In the genomic region with DNA sequence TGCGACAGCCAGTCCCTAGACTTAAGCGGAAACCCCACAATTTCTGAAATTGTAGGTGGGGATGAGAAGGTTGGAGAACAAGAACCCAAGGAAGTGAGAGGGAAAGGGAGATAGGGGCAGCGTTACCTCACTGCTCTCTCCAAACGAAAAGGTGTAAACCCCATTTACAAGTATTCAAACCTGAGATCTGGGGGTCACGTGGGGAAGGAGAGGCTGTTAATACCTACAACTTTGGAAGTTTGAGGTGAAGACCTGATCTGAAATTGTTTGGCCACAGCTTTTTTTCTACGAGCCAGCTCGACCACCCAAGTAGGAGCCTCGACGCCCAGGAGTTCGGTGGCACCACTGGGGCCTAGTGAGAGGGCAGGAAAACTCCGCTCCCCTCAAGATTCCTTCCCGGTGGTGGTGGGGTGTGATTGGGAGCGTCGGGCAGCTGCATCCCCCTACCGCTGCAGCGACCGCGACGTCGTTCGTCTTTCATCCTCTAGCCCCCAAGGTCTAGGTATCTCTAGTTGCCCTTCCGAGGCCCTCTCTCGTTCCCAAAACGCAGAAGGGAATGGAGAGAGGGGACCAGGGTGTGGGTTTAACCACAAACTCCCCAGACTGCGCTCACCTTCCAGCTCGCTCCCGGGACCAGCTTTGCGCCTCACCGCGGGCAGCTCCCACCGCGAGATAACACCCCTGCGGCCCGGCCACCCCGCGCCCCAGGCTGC, we compare ENCODE assay signal across 1 cellular context.
A peak's percentile ranks its signal among the peaks of the same experiment; 100 is the strongest.
TF ChIP-seq lines count a peak whose summit lies in the region.

No MANE protein-coding gene starts in this region.

TF ChIP-seq in HepG2, 621 proteins besides CTCF, POLR2A, EP300 and RAD21 (continued from another document):
- no peak for TF ChIP-seq YY1 (IDR thresholded peaks at IDR 0.05; ENCODE audit: insufficient read depth, insufficient replicate concordance, low read depth, low read length)
- no peak for TF ChIP-seq SRSF9 (IDR thresholded peaks at IDR 0.05; ENCODE audit: borderline replicate concordance, insufficient read depth, low read depth, low read length, poor library complexity, severe bottlenecking)
- 0 out of 2 replicates have a peak, but pooled peaks have one; percentile 7 for TF ChIP-seq ZFY (CRISPR knock-in tag; IDR thresholded peaks at IDR 0.05)
- TF ChIP-seq, protein P1, sequence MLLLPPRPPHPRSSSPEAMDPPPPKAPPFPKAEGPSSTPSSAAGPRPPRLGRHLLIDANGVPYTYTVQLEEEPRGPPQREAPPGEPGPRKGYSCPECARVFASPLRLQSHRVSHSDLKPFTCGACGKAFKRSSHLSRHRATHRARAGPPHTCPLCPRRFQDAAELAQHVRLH (CRISPR knock-in tag; IDR thresholded peaks at IDR 0.05; ENCODE audit: borderline replicate concordance, low read depth) = no peak
- TF ChIP-seq, protein P2, sequence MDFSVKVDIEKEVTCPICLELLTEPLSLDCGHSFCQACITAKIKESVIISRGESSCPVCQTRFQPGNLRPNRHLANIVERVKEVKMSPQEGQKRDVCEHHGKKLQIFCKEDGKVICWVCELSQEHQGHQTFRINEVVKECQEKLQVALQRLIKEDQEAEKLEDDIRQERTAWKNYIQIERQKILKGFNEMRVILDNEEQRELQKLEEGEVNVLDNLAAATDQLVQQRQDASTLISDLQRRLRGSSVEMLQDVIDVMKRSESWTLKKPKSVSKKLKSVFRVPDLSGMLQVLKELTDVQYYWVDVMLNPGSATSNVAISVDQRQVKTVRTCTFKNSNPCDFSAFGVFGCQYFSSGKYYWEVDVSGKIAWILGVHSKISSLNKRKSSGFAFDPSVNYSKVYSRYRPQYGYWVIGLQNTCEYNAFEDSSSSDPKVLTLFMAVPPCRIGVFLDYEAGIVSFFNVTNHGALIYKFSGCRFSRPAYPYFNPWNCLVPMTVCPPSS (IDR thresholded peaks at IDR 0.05) = no peak
- TF ChIP-seq MIER3 (CRISPR knock-in tag; IDR thresholded peaks at IDR 0.05; ENCODE audit: borderline replicate concordance) = no peak
- peak; percentile 19; the same call in 1 of the 2 replicates for TF ChIP-seq HDAC1 (CRISPR knock-in tag; IDR thresholded peaks at IDR 0.05)
- 0 out of 2 replicates have a peak, but pooled peaks have one; percentile 0 for TF ChIP-seq ZFP82 (CRISPR knock-in tag; IDR thresholded peaks at IDR 0.05; ENCODE audit: borderline replicate concordance)
- TF ChIP-seq ZNF451 (CRISPR knock-in tag; IDR thresholded peaks at IDR 0.05) = no peak
- no peak for TF ChIP-seq ZSCAN21 (CRISPR knock-in tag; IDR thresholded peaks at IDR 0.05; ENCODE audit: borderline replicate concordance)
TF ChIP-seq in HepG2: peak in this region for 14.
